Comparison of ENCODE assay signal across 8 cellular contexts in genomic region chr20:25859649-25860530, GRCh38.
DNase-seq lines count a peak whose midpoint lies in the region; ATAC-seq and TF ChIP-seq lines count a peak whose summit lies in the region.

No MANE protein-coding gene starts in this region.

- H3K4me3 ChIP-seq in epithelial cell of esophagus (ENCODE audit: low read length): no peak overlapping the region

- no peak for TF ChIP-seq CTCF in epithelial cell of esophagus (IDR thresholded peaks at IDR 0.05; ENCODE audit: insufficient read depth, low read depth, low read length, missing control alignments)

- H3K9me3 Mint-ChIP-seq in naive B cell: peaks cover 0 to 16% (median 2%) of the 10 kb centered on the region in 7 donors

- peak; percentile 45 for ATAC-seq in GM21528 (IDR thresholded peaks at IDR 0.05; ENCODE audit: low FRiP score, unreplicated experiment)
- peak; percentile 32 to 47 for ATAC-seq in naive B cell (ENCODE audit: low read depth in 2 of 2)
- no peak for ATAC-seq in HG03039 (IDR thresholded peaks at IDR 0.05; ENCODE audit: unreplicated experiment)

- H3K4me1 Mint-ChIP-seq in naive B cell: peaks cover 41 to 71% (median 49%) of the 10 kb centered on the region in 3 donors

- DNase-seq in AG08395 (ENCODE audit: low spot score) (peak; percentile 44), NCI-H524 (lab: John Stamatoyannopoulos, UW) (peak; percentile 77 to 95), activated T-cell treated with anti-CD3 and anti-CD28 coated beads for 1 hour (ENCODE audit: low read depth) (peak; percentile 78), epithelial cell of esophagus (ENCODE audit: low read depth) (peak; percentile 43), naive B cell (peak; percentile 75)
- DNase-seq in stimulated activated naive CD4-positive, alpha-beta T cell (lab: John Stamatoyannopoulos, UW): peak; percentile 13 to 89 (median 76)

- peak overlapping the region in 7 of 8 donors; percentile 13 to 89 (median 77) for H3K4me3 Mint-ChIP-seq in naive B cell

- peaks cover 0 to 41% of the 10 kb centered on the region in 2 donors for H3K36me3 Mint-ChIP-seq in naive B cell

- peak overlapping the region in 2 of 6 donors; percentile 38 to 89 for H3K27ac Mint-ChIP-seq in naive B cell

- H3K27me3 Mint-ChIP-seq in naive B cell: peaks cover 55 to 100% (median 86%) of the 10 kb centered on the region in 3 donors
